27 cellular contexts compared by ENCODE assay signal in the genomic region with DNA sequence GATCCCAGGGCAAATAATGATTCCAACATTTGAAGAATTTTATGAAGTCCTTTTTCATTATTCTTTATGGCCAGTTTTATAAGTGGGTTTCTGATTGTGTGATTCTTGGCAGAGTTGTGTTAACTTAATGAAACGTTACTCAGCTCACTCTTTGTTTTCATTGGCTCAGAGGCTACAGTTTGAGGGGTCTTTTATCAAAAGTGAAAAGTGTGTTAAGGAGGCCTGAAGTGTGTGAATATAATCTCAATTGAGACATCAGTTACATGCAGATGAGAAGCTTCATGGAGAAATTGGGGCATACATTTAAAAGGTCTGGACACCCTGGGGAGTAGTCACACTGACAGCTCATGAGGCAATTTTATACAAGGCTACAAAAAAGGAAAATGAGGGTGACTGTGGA.
"Had no signal": no experiment of that assay in that cellular context is flagged by ENCODE, and none has a peak within 500 bp of the region (broad histone marks: within the 10 kb centered on the region; RNA-seq: fewer than 3 reads in every experiment).

No MANE protein-coding gene starts in this region.

- H3K27ac ChIP-seq: left ventricle myocardium inferior, ovary, right atrium auricular region, right lobe of liver, stomach, testis, thyroid gland, transverse colon, upper lobe of left lung, vagina had no signal

- H3K27ac Mint-ChIP-seq: immature natural killer cell; naive thymus-derived CD4-positive, alpha-beta T cell; natural killer cell treated with Interleukin-12 subunit alpha and Interleukin-12 subunit beta and Interleukin-15 and Interleukin-18, amount 100 ng/mL, for 72 hours; stimulated activated naive B cell treated with anti-CD40 and anti-IgM and Interleukin-4, amounts not matched to agents 10 μg/mL and 1 μg/mL and 100 μg/mL, for 72 hours had no signal

- H3K27me3 ChIP-seq: ovary, right atrium auricular region, right lobe of liver, stomach, testis, thyroid gland, transverse colon, upper lobe of left lung, vagina had no signal

- H3K4me2 ChIP-seq: smooth muscle cell had no signal

- H3K9me3 ChIP-seq: left ventricle myocardium inferior, mucosa of descending colon, ovary, right atrium auricular region, right lobe of liver, stomach, testis, thyroid gland, transverse colon, upper lobe of left lung, vagina had no signal

- H3K27me3 Mint-ChIP-seq: naive thymus-derived CD4-positive, alpha-beta T cell; natural killer cell treated with Interleukin-12 subunit alpha and Interleukin-12 subunit beta and Interleukin-15 and Interleukin-18, amount 100 ng/mL, for 72 hours; progenitor cell of endocrine pancreas; stimulated activated naive B cell treated with anti-CD40 and anti-IgM and Interleukin-4, amounts not matched to agents 10 μg/mL and 1 μg/mL and 100 μg/mL, for 72 hours had no signal

- H3K36me3 Mint-ChIP-seq: immature natural killer cell; naive thymus-derived CD4-positive, alpha-beta T cell; natural killer cell treated with Interleukin-12 subunit alpha and Interleukin-12 subunit beta and Interleukin-15 and Interleukin-18, amount 100 ng/mL, for 72 hours; stimulated activated naive B cell treated with anti-CD40 and anti-IgM and Interleukin-4, amounts not matched to agents 10 μg/mL and 1 μg/mL and 100 μg/mL, for 72 hours had no signal

- H3K4me1 Mint-ChIP-seq: immature natural killer cell; naive thymus-derived CD4-positive, alpha-beta T cell; neural crest cell; stimulated activated naive B cell treated with anti-CD40 and anti-IgM and Interleukin-4, amounts not matched to agents 10 μg/mL and 1 μg/mL and 100 μg/mL, for 72 hours had no signal

- H3K4me3 ChIP-seq: left ventricle myocardium inferior, lung, mucosa of descending colon, ovary, right atrium auricular region, right lobe of liver, smooth muscle cell, stomach, testis, thyroid gland, transverse colon, upper lobe of left lung, vagina had no signal

- H3K4me3 Mint-ChIP-seq: immature natural killer cell; naive thymus-derived CD4-positive, alpha-beta T cell; natural killer cell treated with Interleukin-12 subunit alpha and Interleukin-12 subunit beta and Interleukin-15 and Interleukin-18, amount 100 ng/mL, for 72 hours; neural crest cell; stimulated activated naive B cell treated with anti-CD40 and anti-IgM and Interleukin-4, amounts not matched to agents 10 μg/mL and 1 μg/mL and 100 μg/mL, for 72 hours had no signal

- H3K9me3 Mint-ChIP-seq: neural crest cell; stimulated activated naive B cell treated with anti-CD40 and anti-IgM and Interleukin-4, amounts not matched to agents 10 μg/mL and 1 μg/mL and 100 μg/mL, for 72 hours had no signal

- H3K4me1 ChIP-seq: testis, transverse colon, upper lobe of left lung had no signal

- DNase-seq: hypothalamus; immature natural killer cell; kidney; left colon; left ventricle myocardium inferior; midbrain; mucosa of descending colon; naive thymus-derived CD4-positive, alpha-beta T cell; nucleus accumbens; ovary; right lobe of liver; stimulated activated CD4-positive, alpha-beta T cell treated with anti-CD3 and anti-CD28 coated beads, Interleukin-2, amount 100 ng/mL, for 24 hours; stimulated activated CD4-positive, alpha-beta T cell treated with anti-CD3 and anti-CD28 coated beads, Interleukin-4, amount 100 ng/mL, for 1 hour; stimulated activated naive B cell treated with anti-CD40 and anti-IgM and Interleukin-4, amounts not matched to agents 10 μg/mL and 1 μg/mL and 100 μg/mL, for 72 hours; stimulated activated naive CD8-positive, alpha-beta T cell treated with anti-CD3 and anti-CD28 coated beads, Interleukin-15, Interleukin-2, amounts not matched to agents 100 U/mL and 50 U/mL, for 24 hours; stomach; testis; thyroid gland; transverse colon; upper lobe of left lung had no signal

- H3K36me3 ChIP-seq: left ventricle myocardium inferior, ovary, right atrium auricular region, right lobe of liver, stomach, thyroid gland, transverse colon, upper lobe of left lung, vagina had no signal
